21 cellular contexts compared by ENCODE assay signal in genomic region chr4:6606465-6607235, GRCh38.
"Had no signal": no experiment of that assay in that cellular context is flagged by ENCODE, and none has a peak within 500 bp of the region (broad histone marks: within the 10 kb centered on the region; RNA-seq: fewer than 3 reads in every experiment).

No MANE protein-coding gene starts in this region.

- H3K27ac ChIP-seq: esophagus squamous epithelium, left lung, right lobe of liver, thyroid gland, WERI-Rb-1 had no signal

- H3K27me3 ChIP-seq: esophagus squamous epithelium, left lung, right lobe of liver, thyroid gland had no signal

- DNase-seq: activated CD4-positive, alpha-beta memory T cell treated with anti-CD3 and anti-CD28 coated beads for 36 hours; activated CD4-positive, alpha-beta T cell treated with anti-CD3 and anti-CD28 coated beads, Interleukin-2, amount 10 ng/mL, durations not matched to agents 24 days and 14 days; activated naive CD4-positive, alpha-beta T cell; activated naive CD8-positive, alpha-beta T cell treated with anti-CD3 and anti-CD28 coated beads, Interleukin-2, amount 10 ng/mL, durations not matched to agents 7 days and 5 days; activated T-cell treated with anti-CD3 and anti-CD28 coated beads, Interleukin-2, amount 50 U/mL, for 48 hours; amniotic stem cell; effector CD4-positive, alpha-beta T cell; esophagus squamous epithelium; foreskin melanocyte; mesendoderm; right lobe of liver; stimulated activated CD4-positive, alpha-beta T cell treated with anti-CD3 and anti-CD28 coated beads, Interleukin-4, amount 100 ng/mL, for 1 hour; substantia nigra; T-helper 9 cell; thyroid gland; WERI-Rb-1 had no signal

- H3K4me1 ChIP-seq: esophagus squamous epithelium, left lung, right lobe of liver, thyroid gland had no signal

- H3K4me3 ChIP-seq: esophagus squamous epithelium, left lung, lung, mucosa of descending colon, right lobe of liver, thyroid gland had no signal

- ATAC-seq: activated CD4-positive, CD25-positive, alpha-beta regulatory T cell treated with anti-CD3 and anti-CD28 coated beads, Interleukin-2, amount 50 U/mL, for 24 hours; left lung; mucosa of descending colon; natural killer cell treated with Interleukin-12 subunit alpha and Interleukin-12 subunit beta and Interleukin-15 and Interleukin-18, amount 100 ng/mL, for 72 hours had no signal

- H3K9me3 ChIP-seq: right lobe of liver, thyroid gland had no signal
